8 cellular contexts compared by ENCODE assay signal in genomic region chrX:153334654-153335295, GRCh38. TPM values are rescaled to one million over a fixed set of nuclear protein-coding genes. Genes with fewer than 3 reads are reported as not detected.
A peak's percentile ranks its signal among the peaks of the same experiment; 100 is the strongest.
DNase-seq lines count a peak whose midpoint lies in the region; ATAC-seq, FAIRE-seq and TF ChIP-seq lines count a peak whose summit lies in the region.

No MANE protein-coding gene starts in this region.

- no peak overlapping the region for H2BK15ac ChIP-seq in H9 (ENCODE audit: low read depth, low read length)

- H3K4me1 ChIP-seq in H9 (ENCODE audit: insufficient read depth, low read length): no peaks in the 10 kb centered on the region
- no peaks in the 10 kb centered on the region for H3K4me1 ChIP-seq in right cardiac atrium (ENCODE audit: control insufficient read depth, insufficient read depth, low read length)
- no peaks in the 10 kb centered on the region for H3K4me1 ChIP-seq in small intestine (ENCODE audit: control insufficient read depth in 2 of 2, insufficient read depth in 1 of 2, low read depth in 1 of 2, low read length in 1 of 2)

- H3K79me2 ChIP-seq in H9 (ENCODE audit: insufficient read depth, low read length): no peaks in the 10 kb centered on the region

- no peaks in the 10 kb centered on the region for H3K23me2 ChIP-seq in H9 (ENCODE audit: insufficient read length, low read depth, low read length, poor library complexity, severe bottlenecking)

- no CpG with 5 or more reads among the region's 16 CpGs for whole genome bisulfite sequencing in H9 (ENCODE audit: extremely low coverage, insufficient read length, low lambda C conversion rate)
- 17% methylated on average over 14 of the region's 16 CpGs for WGBS in right cardiac atrium
- 10 to 42% (median 30%) methylated on average over 7 to 16 of the region's 16 CpGs for WGBS in small intestine, 3 donors

- H4K5ac ChIP-seq in H9 (ENCODE audit: insufficient read length, low read depth, low read length): no peak overlapping the region

- H3K27me3 ChIP-seq in H9 (ENCODE audit: insufficient read depth, low read length) (no peaks in the 10 kb centered on the region), right cardiac atrium (ENCODE audit: control insufficient read depth, insufficient read depth) (no peaks in the 10 kb centered on the region), small intestine (ENCODE audit: control insufficient read depth in 2 of 2, insufficient read depth in 2 of 2, low read length in 2 of 2) (no peaks in the 10 kb centered on the region)

- TF ChIP-seq CTCF in H9 (conservative IDR thresholded peaks at IDR 0.05): no peak
- TF ChIP-seq CTCF in WTC11 (IDR thresholded peaks at IDR 0.05): no peak

- peaks cover 10 to 17% of the 10 kb centered on the region in 2 experiments for H3K4me1 Mint-ChIP-seq in H9
- H3K4me1 Mint-ChIP-seq in WTC11: peaks cover 17% of the 10 kb centered on the region

- H3K4me3 Mint-ChIP-seq in H9 (peak overlapping the region; percentile 84 to 92), WTC11 (peak overlapping the region; percentile 72)

- H3K9me3 ChIP-seq in H9 (ENCODE audit: control insufficient read depth, low read depth, low read length): peaks cover 23% of the 10 kb centered on the region
- H3K9me3 ChIP-seq in right cardiac atrium (ENCODE audit: control insufficient read depth, low read length): no peaks in the 10 kb centered on the region
- H3K9me3 ChIP-seq in small intestine (ENCODE audit: control insufficient read depth, low read depth): no peaks in the 10 kb centered on the region

- no peak overlapping the region for H3K14ac ChIP-seq in H9 (ENCODE audit: insufficient read depth, low read length)

- H3K36me3 Mint-ChIP-seq in H9 (ENCODE audit: insufficient read depth in 1 of 3, low read depth in 3 of 3): peaks cover 20 to 32% (median 25%) of the 10 kb centered on the region in 3 experiments
- peaks cover 9% of the 10 kb centered on the region for H3K36me3 Mint-ChIP-seq in WTC11

- H3K9ac ChIP-seq in H9 (ENCODE audit: extremely low read depth, insufficient read length, low read length): no peak overlapping the region

- no peak overlapping the region for H2BK5ac ChIP-seq in H9 (ENCODE audit: insufficient read length, low read length)

- ATAC-seq in WTC11 (no peak), right cardiac atrium (no peak), HG02973 (IDR thresholded peaks at IDR 0.05; ENCODE audit: unreplicated experiment) (no peak)

- H3K27ac Mint-ChIP-seq in H9 (peak overlapping the region in 1 of 3 experiments; percentile 72; a peak in 1 of 7 replicates), WTC11 (no peak overlapping the region)

- H4K91ac ChIP-seq in H9 (ENCODE audit: insufficient read length, low read depth, low read length): no peak overlapping the region

- H4K8ac ChIP-seq in H9 (replicated peaks; ENCODE audit: insufficient read length, low read depth, low read length): no peak overlapping the region

- H3K36me3 ChIP-seq in small intestine (ENCODE audit: control insufficient read depth in 2 of 2, insufficient read depth in 2 of 2, low read length in 2 of 2): no peaks in the 10 kb centered on the region

- CTCF ChIA-PET in WTC11 (lab: Charles Lee): interaction anchor here (1.3 kb wide), 2 partner anchors 78 to 126 kb away, joined by 3 to 7 read pairs; no protein-coding TSS in a partner anchor

- H3K4me2 ChIP-seq in H9 (ENCODE audit: insufficient read depth, insufficient read length, low read length): peak overlapping the region; percentile 17

- H3K4me3 ChIP-seq in right cardiac atrium (ENCODE audit: low read length) (peak overlapping the region; percentile 66), small intestine (ENCODE audit: low read depth in 1 of 2, low read length in 2 of 2) (peak overlapping the region; percentile 66 to 83)

- H3T11ph ChIP-seq in H9 (ENCODE audit: low read length): no peak overlapping the region

- no peak overlapping the region for H3K23ac ChIP-seq in H9 (ENCODE audit: insufficient read length, low read depth, low read length)

- no peaks in the 10 kb centered on the region for H3K79me1 ChIP-seq in H9 (ENCODE audit: insufficient read depth, low read depth, low read length, poor library complexity, severe bottlenecking)

- no peak overlapping the region for H2BK120ac ChIP-seq in H9 (ENCODE audit: low read depth, low read length, poor library complexity, severe bottlenecking)

- no peak overlapping the region for H2AK5ac ChIP-seq in H9 (ENCODE audit: insufficient read length, low read length)

- H2AFZ ChIP-seq in H9 (ENCODE audit: low read length): no peak overlapping the region

- FAIRE-seq in small intestine (lab: Jason Lieb, UNC): no peak

- intact Hi-C loops in right cardiac atrium (cut with DNase I): no loop called here

- H2BK20ac ChIP-seq in H9 (ENCODE audit: low read depth, low read length, poor library complexity, severe bottlenecking): no peak overlapping the region

- no peak overlapping the region for H3K56ac ChIP-seq in H9 (ENCODE audit: insufficient read length, low read depth, low read length)

- POLR2A ChIA-PET in WTC11 (lab: Charles Lee): no interaction called here

- no peaks in the 10 kb centered on the region for H4K20me1 ChIP-seq in H9 (ENCODE audit: control insufficient read depth, insufficient read depth, insufficient read length)

- H3K27me3 Mint-ChIP-seq in H9 (ENCODE audit: low read depth): peaks cover 12% of the 10 kb centered on the region
- peaks cover 7% of the 10 kb centered on the region for H3K27me3 Mint-ChIP-seq in WTC11 (ENCODE audit: low read depth)

- peaks cover 73 to 78% of the 10 kb centered on the region in 2 experiments for H3K9me3 Mint-ChIP-seq in H9
- H3K9me3 Mint-ChIP-seq in WTC11: no peaks in the 10 kb centered on the region

- no peak overlapping the region for H3K4ac ChIP-seq in H9 (ENCODE audit: low read depth, low read length)

- H3K27ac ChIP-seq in H9 (ENCODE audit: insufficient read length, low read depth, low read length): no peak overlapping the region
- no peak overlapping the region for H3K27ac ChIP-seq in right cardiac atrium (ENCODE audit: low read length)
- H3K27ac ChIP-seq in small intestine (ENCODE audit: low read depth in 1 of 2, low read length in 1 of 2): peak overlapping the region in 1 of 2 donors; percentile 68

- H2BK12ac ChIP-seq in H9 (ENCODE audit: insufficient read length, low read depth, low read length): no peak overlapping the region

- no peak overlapping the region for H3K18ac ChIP-seq in H9 (ENCODE audit: insufficient read length, low read depth, low read length)

- DNase-seq in H9 (no peak), WTC11 (ENCODE audit: low spot score) (no peak), right cardiac atrium (no peak), small intestine (no peak), DMS53 treated with DMSO at 0.1 percent for 48 hours (lab: John Stamatoyannopoulos, UW; ENCODE audit: unreplicated experiment) (no peak), T1000 (lab: John Stamatoyannopoulos, UW) (no peak)
- DNase-seq in stimulated activated CD4-positive, alpha-beta T cell treated with anti-CD3 and anti-CD28 coated beads, Interleukin-4, amount 100 ng/mL, for 1 hour: no peak

TF ChIP-seq in WTC11, 78 proteins besides CTCF, POLR2A, EP300 and RAD21:
- no peak for TF ChIP-seq STAT6 (CRISPR knock-in tag; conservative IDR thresholded peaks at IDR 0.05; ENCODE audit: low read depth)
- no peak for TF ChIP-seq CREM (CRISPR knock-in tag; IDR thresholded peaks at IDR 0.05)

RNA-seq across cellular contexts. Expression of gene ZNF275, which starts 0.8 kb away (rescaled TPM):
- total RNA-seq in H9 (2021) (11.8 and 12.1 TPM in 2 replicates), WTC11 (2021) (9.3 to 9.9 TPM (median 9.8 TPM) in 3 replicates), right cardiac atrium (1 to 10 TPM; 5.2 to 7.5 (median 6.3) TPM)
- polyA plus RNA-seq in right cardiac atrium (2.7 TPM), small intestine (1 to 10 TPM; 1.1 to 2.7 (median 1.9) TPM)

RNA-seq across cellular contexts. Expression of gene PNMA6F, which starts 13.2 kb away (rescaled TPM):
- total RNA-seq in H9 (2021) (not detected in 2 replicates), WTC11 (2021) (0.13 to 0.30 TPM (median 0.23 TPM) in 3 replicates), right cardiac atrium (not detected)
- polyA plus RNA-seq in right cardiac atrium (not detected), small intestine (not detected)
